In genomic region chr5:173010021-173010420, GRCh38 we compare ENCODE assay signal across 10 cellular contexts. TPM values are rescaled to one million over a fixed set of nuclear protein-coding genes. Genes with fewer than 3 reads are reported as not detected.
DNase-seq lines count a peak whose midpoint lies in the region; ATAC-seq and TF ChIP-seq lines count a peak whose summit lies in the region.
"Had no signal": no experiment of that assay in that cellular context is flagged by ENCODE, and none has a peak within 500 bp of the region (broad histone marks: within the 10 kb centered on the region; RNA-seq: fewer than 3 reads in every experiment).

No MANE protein-coding gene starts in this region.

- peaks cover 41% of the 10 kb centered on the region for H3K79me2 ChIP-seq in fibroblast of lung (ENCODE audit: control insufficient read depth, insufficient read depth, low read length)

- H3K9me3 ChIP-seq in T-helper 17 cell (ENCODE audit: control insufficient read depth, low read length, poor library complexity, severe bottlenecking) (no peaks in the 10 kb centered on the region), fibroblast of lung (ENCODE audit: control insufficient read depth, insufficient read depth, low read depth, low read length) (no peaks in the 10 kb centered on the region)
- H3K9me3 ChIP-seq: tibial nerve had no signal

- TF ChIP-seq CTCF in fibroblast of lung (conservative IDR thresholded peaks at IDR 0.05 in 1 of 2, IDR thresholded peaks at IDR 0.05 in 1 of 2; ENCODE audit: low read depth in 1 of 2, low read length in 2 of 2): no peak

- no peaks in the 10 kb centered on the region for H3K27me3 Mint-ChIP-seq in activated CD4-positive, alpha-beta T cell treated with anti-CD3 and anti-CD28 coated beads, Interleukin-2, amount 10 ng/mL, durations not matched to agents 24 days and 14 days
- no peaks in the 10 kb centered on the region for H3K27me3 Mint-ChIP-seq in T-helper 17 cell

- H3K4me1 ChIP-seq in fibroblast of lung (ENCODE audit: control insufficient read depth, extremely low read depth, insufficient read depth, low read length): peaks cover 4% of the 10 kb centered on the region

- no peak overlapping the region for H3K27ac ChIP-seq in fibroblast of lung (ENCODE audit: insufficient read depth, low read length)

- peaks cover 23% of the 10 kb centered on the region for H3K4me1 Mint-ChIP-seq in activated CD4-positive, alpha-beta T cell treated with anti-CD3 and anti-CD28 coated beads, Interleukin-2, amount 10 ng/mL, durations not matched to agents 24 days and 14 days
- peaks cover 37% of the 10 kb centered on the region for H3K4me1 Mint-ChIP-seq in T-helper 17 cell
- peaks cover 56% of the 10 kb centered on the region for H3K4me1 Mint-ChIP-seq in stimulated activated effector memory CD8-positive, alpha-beta T cell treated with anti-CD3 and anti-CD28 coated beads, Interleukin-12 subunit alpha, Interleukin-12 subunit beta, amount 100 ng/mL, for 72 hours

- H3K4me2 ChIP-seq in fibroblast of lung (ENCODE audit: extremely low read depth, insufficient read depth, low read length): no peak overlapping the region

- H3K4me3 Mint-ChIP-seq in activated CD4-positive, alpha-beta T cell treated with anti-CD3 and anti-CD28 coated beads, Interleukin-2, amount 10 ng/mL, durations not matched to agents 24 days and 14 days: no peak overlapping the region
- no peak overlapping the region for H3K4me3 Mint-ChIP-seq in T-helper 17 cell
- H3K4me3 Mint-ChIP-seq in stimulated activated effector memory CD8-positive, alpha-beta T cell treated with anti-CD3 and anti-CD28 coated beads, Interleukin-12 subunit alpha, Interleukin-12 subunit beta, amount 100 ng/mL, for 72 hours: no peak overlapping the region

- peaks cover 9% of the 10 kb centered on the region for H3K36me3 Mint-ChIP-seq in activated CD4-positive, alpha-beta T cell treated with anti-CD3 and anti-CD28 coated beads, Interleukin-2, amount 10 ng/mL, durations not matched to agents 24 days and 14 days (ENCODE audit: low read depth)
- no peaks in the 10 kb centered on the region for H3K36me3 Mint-ChIP-seq in T-helper 17 cell (ENCODE audit: low read depth)
- H3K36me3 Mint-ChIP-seq in stimulated activated effector memory CD8-positive, alpha-beta T cell treated with anti-CD3 and anti-CD28 coated beads, Interleukin-12 subunit alpha, Interleukin-12 subunit beta, amount 100 ng/mL, for 72 hours: peaks cover 31% of the 10 kb centered on the region

- H3K4me3 ChIP-seq in fibroblast of lung (replicated peaks in 1 of 4; ENCODE audit: control extremely low read depth in 1 of 4, insufficient read depth in 1 of 4, low read depth in 3 of 4, low read length in 4 of 4): no peak overlapping the region
- H3K4me3 ChIP-seq: tibial nerve had no signal

- no peaks in the 10 kb centered on the region for H4K20me1 ChIP-seq in fibroblast of lung (ENCODE audit: control insufficient read depth, extremely low read depth, insufficient read depth, low read length)

- no peak for DNase-seq in activated CD4-positive, alpha-beta T cell treated with anti-CD3 and anti-CD28 coated beads, Interleukin-2, amount 10 ng/mL, durations not matched to agents 24 days and 14 days
- no peak for DNase-seq in activated CD4-positive, alpha-beta T cell treated with anti-CD3 and anti-CD28 coated beads for 1 hour
- DNase-seq in T-helper 17 cell: no peak
- peak; percentile 33 to 34 for DNase-seq in fibroblast of lung (ENCODE audit: low read depth in 2 of 2)
- DNase-seq in stimulated activated effector memory CD8-positive, alpha-beta T cell treated with anti-CD3 and anti-CD28 coated beads, Interleukin-12 subunit alpha, Interleukin-12 subunit beta, amount 100 ng/mL, for 72 hours (ENCODE audit: low spot score in 2 of 2): no peak
- DNase-seq in NCI-H524 treated with DMSO at 0.1 percent for 48 hours (lab: John Stamatoyannopoulos, UW): no peak
- DNase-seq: NCI-H748 treated with DMSO at 0.1 percent for 48 hours had no signal

- H2AFZ ChIP-seq in fibroblast of lung (ENCODE audit: low read length): no peak overlapping the region

- peak overlapping the region; percentile 11 for H3K27ac Mint-ChIP-seq in activated CD4-positive, alpha-beta T cell treated with anti-CD3 and anti-CD28 coated beads, Interleukin-2, amount 10 ng/mL, durations not matched to agents 24 days and 14 days
- peak overlapping the region; percentile 79 for H3K27ac Mint-ChIP-seq in T-helper 17 cell
- H3K27ac Mint-ChIP-seq in stimulated activated effector memory CD8-positive, alpha-beta T cell treated with anti-CD3 and anti-CD28 coated beads, Interleukin-12 subunit alpha, Interleukin-12 subunit beta, amount 100 ng/mL, for 72 hours: peak overlapping the region; percentile 2

- no peaks in the 10 kb centered on the region for H3K36me3 ChIP-seq in fibroblast of lung (ENCODE audit: control insufficient read depth, insufficient read depth, low read length)
- H3K36me3 ChIP-seq: tibial nerve had no signal

- no peak overlapping the region for H3K9ac ChIP-seq in fibroblast of lung (ENCODE audit: insufficient read depth, low read length)

- H3K9me3 Mint-ChIP-seq in activated CD4-positive, alpha-beta T cell treated with anti-CD3 and anti-CD28 coated beads, Interleukin-2, amount 10 ng/mL, durations not matched to agents 24 days and 14 days: no peaks in the 10 kb centered on the region
- H3K9me3 Mint-ChIP-seq in stimulated activated effector memory CD8-positive, alpha-beta T cell treated with anti-CD3 and anti-CD28 coated beads, Interleukin-12 subunit alpha, Interleukin-12 subunit beta, amount 100 ng/mL, for 72 hours: no peaks in the 10 kb centered on the region

- ATAC-seq in T-helper 17 cell (no peak), HG02885 (IDR thresholded peaks at IDR 0.05; ENCODE audit: poor library complexity, unreplicated experiment) (no peak), GM21619 (IDR thresholded peaks at IDR 0.05; ENCODE audit: unreplicated experiment) (no peak)
- peak; percentile 80 for ATAC-seq in stimulated activated effector memory CD8-positive, alpha-beta T cell treated with anti-CD3 and anti-CD28 coated beads, Interleukin-12 subunit alpha, Interleukin-12 subunit beta, amount 100 ng/mL, for 72 hours

- no peaks in the 10 kb centered on the region for H3K27me3 ChIP-seq in fibroblast of lung (ENCODE audit: control insufficient read depth, insufficient read depth, low read length)
- H3K27me3 ChIP-seq: tibial nerve had no signal

- intact Hi-C loops in activated CD4-positive, alpha-beta T cell treated with anti-CD3 and anti-CD28 coated beads, Interleukin-2, amount 10 ng/mL, durations not matched to agents 24 days and 14 days (cut with micrococcal nuclease): no loop called here

RNA-seq across cellular contexts. Expression of gene ATP6V0E1, which starts 26.4 kb away (rescaled TPM):
- 146 and 147 TPM in 2 replicates for total RNA-seq in activated CD4-positive, alpha-beta T cell treated with anti-CD3 and anti-CD28 coated beads, Interleukin-2, amount 10 ng/mL, durations not matched to agents 24 days and 14 days
- total RNA-seq in T-helper 17 cell (100 to 1,000 TPM; 102 to 104 TPM), fibroblast of lung (293 and 377 TPM in 2 replicates)
- 595 and 635 TPM in 2 replicates for polyA plus RNA-seq in fibroblast of lung
- polyA plus RNA-seq in fibroblast of lung (2012): 409 and 483 TPM in 2 replicates
- 366 and 457 TPM in 2 replicates for polyA minus RNA-seq in fibroblast of lung (ENCODE audit: low replicate concordance)

RNA-seq across cellular contexts. Expression of gene CREBRF, which starts 46.1 kb away (rescaled TPM):
- 6.2 and 6.7 TPM in 2 replicates for total RNA-seq in activated CD4-positive, alpha-beta T cell treated with anti-CD3 and anti-CD28 coated beads, Interleukin-2, amount 10 ng/mL, durations not matched to agents 24 days and 14 days
- 100 to 1,000 TPM in 1 of 2 donors, 10 to 100 TPM in 1; 93.8 to 110 TPM for total RNA-seq in T-helper 17 cell
- total RNA-seq in fibroblast of lung: 25.2 and 38.8 TPM in 2 replicates
- 9.1 and 14.4 TPM in 2 replicates for polyA plus RNA-seq in fibroblast of lung
- polyA plus RNA-seq in fibroblast of lung (2012): 5.1 and 8.1 TPM in 2 replicates
- 13.7 and 15.4 TPM in 2 replicates for polyA minus RNA-seq in fibroblast of lung (ENCODE audit: low replicate concordance)

RNA-seq across cellular contexts. Expression of gene RPL26L1, which starts 50.8 kb away (rescaled TPM):
- 76.7 and 77.8 TPM in 2 replicates for total RNA-seq in activated CD4-positive, alpha-beta T cell treated with anti-CD3 and anti-CD28 coated beads, Interleukin-2, amount 10 ng/mL, durations not matched to agents 24 days and 14 days
- total RNA-seq in T-helper 17 cell: 10 to 100 TPM; 13.9 to 17.7 TPM
- total RNA-seq in fibroblast of lung: 47.1 and 50.1 TPM in 2 replicates
- 98.1 and 144 TPM in 2 replicates for polyA plus RNA-seq in fibroblast of lung
- 90.2 and 135 TPM in 2 replicates for polyA plus RNA-seq in fibroblast of lung (2012)
- polyA minus RNA-seq in fibroblast of lung (ENCODE audit: low replicate concordance): 11.2 and 12.2 TPM in 2 replicates

Comparison
In these comparisons a context has a peak if more than half of its experiments do, and no peak if none do; other contexts are left out.
1. DNase-seq: peak in fibroblast of lung (2 of 2); none in activated CD4-positive, alpha-beta T cell treated with anti-CD3 and anti-CD28 coated beads, Interleukin-2, amount 10 ng/mL, durations not matched to agents 24 days and 14 days (single experiment), activated CD4-positive, alpha-beta T cell treated with anti-CD3 and anti-CD28 coated beads for 1 hour (single experiment), T-helper 17 cell (0 of 3), stimulated activated effector memory CD8-positive, alpha-beta T cell treated with anti-CD3 and anti-CD28 coated beads, Interleukin-12 subunit alpha, Interleukin-12 subunit beta, amount 100 ng/mL, for 72 hours (0 of 2) and NCI-H524 treated with DMSO at 0.1 percent for 48 hours (single experiment).
2. H3K27ac Mint-ChIP-seq: peak in every context shown above with its lines; median percentile 79 in T-helper 17 cell; 11 in activated CD4-positive, alpha-beta T cell treated with anti-CD3 and anti-CD28 coated beads, Interleukin-2, amount 10 ng/mL, durations not matched to agents 24 days and 14 days; 2 in stimulated activated effector memory CD8-positive, alpha-beta T cell treated with anti-CD3 and anti-CD28 coated beads, Interleukin-12 subunit alpha, Interleukin-12 subunit beta, amount 100 ng/mL, for 72 hours.